Comparison of ENCODE assay signal across 1 cellular context in the genomic region with DNA sequence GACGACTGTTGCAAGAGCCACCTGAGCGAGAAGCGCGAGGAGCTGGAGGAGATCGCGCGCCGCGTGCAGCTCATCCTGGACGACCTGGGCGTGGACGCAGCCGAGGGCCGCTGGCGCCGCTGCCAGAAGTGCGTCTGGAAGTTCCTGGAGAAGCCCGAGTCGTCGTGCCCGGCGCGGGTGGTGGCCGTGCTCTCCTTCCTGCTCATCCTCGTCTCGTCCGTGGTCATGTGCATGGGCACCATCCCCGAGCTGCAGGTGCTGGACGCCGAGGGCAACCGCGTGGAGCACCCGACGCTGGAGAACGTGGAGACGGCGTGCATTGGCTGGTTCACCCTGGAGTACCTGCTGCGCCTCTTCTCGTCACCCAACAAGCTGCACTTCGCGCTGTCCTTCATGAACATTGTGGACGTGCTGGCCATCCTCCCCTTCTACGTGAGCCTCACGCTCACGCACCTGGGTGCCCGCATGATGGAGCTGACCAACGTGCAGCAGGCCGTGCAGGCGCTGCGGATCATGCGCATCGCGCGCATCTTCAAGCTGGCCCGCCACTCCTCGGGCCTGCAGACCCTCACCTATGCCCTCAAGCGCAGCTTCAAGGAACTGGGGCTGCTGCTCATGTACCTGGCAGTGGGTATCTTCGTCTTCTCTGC.
TF ChIP-seq lines count a peak whose summit lies in the region.

No MANE protein-coding gene starts in this region.

TF ChIP-seq in IMR-90, 13 proteins besides CTCF, POLR2A, EP300 and RAD21:
- TF ChIP-seq, protein P1, sequence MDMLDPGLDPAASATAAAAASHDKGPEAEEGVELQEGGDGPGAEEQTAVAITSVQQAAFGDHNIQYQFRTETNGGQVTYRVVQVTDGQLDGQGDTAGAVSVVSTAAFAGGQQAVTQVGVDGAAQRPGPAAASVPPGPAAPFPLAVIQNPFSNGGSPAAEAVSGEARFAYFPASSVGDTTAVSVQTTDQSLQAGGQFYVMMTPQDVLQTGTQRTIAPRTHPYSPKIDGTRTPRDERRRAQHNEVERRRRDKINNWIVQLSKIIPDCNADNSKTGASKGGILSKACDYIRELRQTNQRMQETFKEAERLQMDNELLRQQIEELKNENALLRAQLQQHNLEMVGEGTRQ (IDR thresholded peaks at IDR 0.05; ENCODE audit: low read depth, low read length), result no peak
- TF ChIP-seq FOS (IDR thresholded peaks at IDR 0.05; ENCODE audit: low read depth, low read length) (no peak), MAZ (IDR thresholded peaks at IDR 0.05; ENCODE audit: borderline replicate concordance, low read depth, low read length) (no peak), SMC3 (IDR thresholded peaks at IDR 0.05; ENCODE audit: low read depth, low read length) (no peak), ELK1 (IDR thresholded peaks at IDR 0.05; ENCODE audit: borderline replicate concordance, low read depth, low read length) (no peak)
TF ChIP-seq in IMR-90: peak in this region for 0.
